ENCODE assay signal across 16 cellular contexts in genomic region chr6:33717857-33718552, GRCh38. TPM values are rescaled to one million over a fixed set of nuclear protein-coding genes. Genes with fewer than 3 reads are reported as not detected.
DNase-seq lines count a peak whose midpoint lies in the region; ATAC-seq and TF ChIP-seq lines count a peak whose summit lies in the region.
"Had no signal": no experiment of that assay in that cellular context is flagged by ENCODE, and none has a peak within 500 bp of the region (broad histone marks: within the 10 kb centered on the region; RNA-seq: fewer than 3 reads in every experiment).

No MANE protein-coding gene starts in this region.

- no peak overlapping the region for H3K4me2 ChIP-seq in MM.1S (ENCODE audit: low read depth, low read length)
- H3K4me2 ChIP-seq: GM23338 had no signal

- no peaks in the 10 kb centered on the region for H3F3A ChIP-seq in MM.1S (ENCODE audit: insufficient read depth, low read length)

- no peak for TF ChIP-seq POLR2A in uterus (IDR thresholded peaks at IDR 0.05)

- peak; percentile 44 for ATAC-seq in Right ventricle myocardium superior (ENCODE audit: poor library complexity)
- no peak for ATAC-seq in GM21367 (IDR thresholded peaks at IDR 0.05; ENCODE audit: unreplicated experiment)
- no peak for ATAC-seq in HG03139 (IDR thresholded peaks at IDR 0.05; ENCODE audit: unreplicated experiment)
- ATAC-seq: GM23338 had no signal

- intact Hi-C loops in Right ventricle myocardium superior (cut with DNase I): no loop called here
- intact Hi-C loops in posterior vena cava (cut with DNase I): no loop called here
- intact Hi-C loops in uterus (cut with DNase I; ENCODE audit: low total_unique reads): no loop called here

- H3K4me1 ChIP-seq in uterus (peaks cover 0 to 2% of the 10 kb centered on the region in 2 donors), MM.1S (ENCODE audit: low read length) (no peaks in the 10 kb centered on the region)

- H3K9me3 ChIP-seq in uterus (no peaks in the 10 kb centered on the region), MM.1S (replicated peaks; ENCODE audit: insufficient read depth, low read length) (no peaks in the 10 kb centered on the region)

- no peaks in the 10 kb centered on the region for H4K20me1 ChIP-seq in MM.1S (ENCODE audit: insufficient read depth, low read length)

- H3K27ac ChIP-seq in uterus (peak overlapping the region; percentile 70 to 74), MM.1S (ENCODE audit: low read length) (no peak overlapping the region)

- DNase-seq in NCI-H2029 treated with DMSO at 0.1 percent for 48 hours (lab: John Stamatoyannopoulos, UW) (peak; percentile 38), NCI-H2029 (lab: John Stamatoyannopoulos, UW) (no peak), Right ventricle myocardium superior (peak; percentile 62), posterior vena cava (ENCODE audit: low spot score) (peak; percentile 37), uterus (peak; percentile 74), MM.1S (no peak)
- DNase-seq: activated CD4-positive, alpha-beta T cell treated with anti-CD3 and anti-CD28 coated beads, Interleukin-2, amount 50 U/mL, for 4 hours; amygdala; NCI-H1694; stimulated activated CD4-positive, alpha-beta T cell treated with anti-CD3 and anti-CD28 coated beads, Interleukin-2, amount 100 ng/mL, for 48 hours had no signal

- H3K9ac ChIP-seq in MM.1S (ENCODE audit: low read length): no peak overlapping the region

- H3K36me3 ChIP-seq in uterus: no peaks in the 10 kb centered on the region
- no peaks in the 10 kb centered on the region for H3K36me3 ChIP-seq in MM.1S (replicated peaks; ENCODE audit: insufficient read depth, low read length)

- H3K79me2 ChIP-seq in MM.1S (ENCODE audit: low read length): no peaks in the 10 kb centered on the region

- H2AFZ ChIP-seq in MM.1S (ENCODE audit: low read length): no peak overlapping the region
- H2AFZ ChIP-seq: GM23338 had no signal

- peak overlapping the region in 1 of 2 donors; percentile 4 for H3K4me3 ChIP-seq in uterus
- H3K4me3 ChIP-seq in MM.1S (ENCODE audit: low read length): no peak overlapping the region
- H3K4me3 ChIP-seq: GM23338, K562 had no signal

- no peaks in the 10 kb centered on the region for H3K9me2 ChIP-seq in MM.1S (replicated peaks; ENCODE audit: insufficient read depth, low read length)

- H3K27me3 ChIP-seq in uterus: no peaks in the 10 kb centered on the region
- peaks cover 26% of the 10 kb centered on the region for H3K27me3 ChIP-seq in MM.1S (replicated peaks; ENCODE audit: insufficient read depth, low read length)

- TF ChIP-seq CTCF in uterus (IDR thresholded peaks at IDR 0.05) (no peak), MM.1S (IDR thresholded peaks at IDR 0.05; ENCODE audit: low read length) (no peak)

RNA-seq across cellular contexts. Expression of gene UQCC2, which starts 6.5 kb away (rescaled TPM):
- 208 TPM for total RNA-seq in Right ventricle myocardium superior
- 10 to 100 TPM; 39.7 to 42.3 TPM for total RNA-seq in posterior vena cava
- total RNA-seq in uterus: 10 to 100 TPM in 3 of 4 donors, 1 to 10 TPM in 1; 10.0 to 63.2 (median 30.9) TPM

RNA-seq across cellular contexts. Expression of gene IP6K3, which starts 28.7 kb away (rescaled TPM):
- total RNA-seq in Right ventricle myocardium superior (44.2 TPM), posterior vena cava (under 1 TPM; 0.19 to 0.32 TPM), uterus (1 to 10 TPM in 3 of 4 donors, not detected in 1; 1.9 to 6.1 (median 5.5) TPM)
- total RNA-seq: dermis microvascular lymphatic vessel endothelial cell, K562, pulmonary artery endothelial cell had no signal

Comparison
In these comparisons a context has a peak if more than half of its experiments do, and no peak if none do; other contexts are left out.
1. DNase-seq: peak in NCI-H2029 treated with DMSO at 0.1 percent for 48 hours (single experiment), Right ventricle myocardium superior (single experiment), posterior vena cava (single experiment) and uterus (2 of 2); none in NCI-H2029 (single experiment) and MM.1S (single experiment).